ENCODE assay signal across 19 cellular contexts in the genomic region with DNA sequence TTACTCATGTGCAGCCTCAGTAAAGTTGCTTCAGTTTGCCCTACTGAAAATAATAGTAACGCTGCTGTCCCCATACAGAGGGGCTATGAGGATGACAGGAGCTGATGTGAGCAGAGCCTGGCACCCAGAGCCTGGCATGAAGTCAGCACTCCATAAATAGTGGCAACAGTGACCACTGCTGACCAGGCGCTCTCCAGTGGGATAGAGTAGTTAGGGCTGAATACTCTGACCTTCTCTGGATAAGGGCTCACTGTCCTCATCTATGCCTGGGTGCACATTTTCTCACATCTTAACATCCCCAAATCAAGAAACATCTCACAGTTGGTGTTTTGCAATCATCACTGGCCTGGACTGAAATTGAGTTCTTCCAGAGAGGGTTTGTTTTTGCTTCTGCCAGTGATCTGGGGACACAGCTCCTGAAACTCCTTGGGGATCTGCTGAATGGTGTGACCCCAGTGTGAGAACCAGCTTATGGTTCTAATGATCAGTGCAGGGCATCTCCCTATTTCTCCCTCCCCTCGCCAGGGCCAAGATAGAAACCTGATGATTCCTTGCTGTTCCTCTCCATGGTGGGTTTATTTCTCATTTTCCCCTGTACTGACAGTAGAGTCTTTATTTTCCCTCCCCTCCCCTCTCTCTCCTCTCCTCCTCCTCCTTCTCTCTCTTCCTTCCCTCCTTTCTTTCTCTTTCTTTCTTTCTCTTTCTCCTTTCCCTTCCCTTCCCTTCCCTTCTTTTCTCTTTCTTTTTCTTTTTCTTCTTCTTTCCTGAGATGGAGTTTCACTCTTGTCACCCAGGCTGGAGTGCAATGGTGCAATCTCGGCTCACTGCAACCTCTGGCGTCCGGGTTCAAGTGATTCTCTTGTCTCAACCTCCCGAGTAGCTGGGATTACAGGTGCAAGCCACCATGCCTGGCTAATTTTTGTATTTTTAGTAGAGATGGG. TPM values are rescaled to one million over a fixed set of nuclear protein-coding genes. Genes with fewer than 3 reads are reported as not detected.
A peak's percentile ranks its signal among the peaks of the same experiment; 100 is the strongest.
DNase-seq lines count a peak whose midpoint lies in the region; ATAC-seq and TF ChIP-seq lines count a peak whose summit lies in the region.
"Had no signal": no experiment of that assay in that cellular context is flagged by ENCODE, and none has a peak within 500 bp of the region (broad histone marks: within the 10 kb centered on the region; RNA-seq: fewer than 3 reads in every experiment).

No MANE protein-coding gene starts in this region.

- peaks cover 44% of the 10 kb centered on the region for H3K4me1 ChIP-seq in left ventricle myocardium inferior

- DNase-seq in left ventricle myocardium inferior (no peak), Right ventricle myocardium superior (no peak), midbrain (lab: John Stamatoyannopoulos, UW) (peak; percentile 66), lower leg skin (ENCODE audit: low spot score in 2 of 2) (no peak), NCI-H2171 treated with DMSO at 0.1 percent for 48 hours (lab: John Stamatoyannopoulos, UW) (no peak)
- no peak for DNase-seq in naive thymus-derived CD8-positive, alpha-beta T cell
- DNase-seq: activated B cell treated with CpG ODN at 0.5 μM for 24 hours; activated naive CD8-positive, alpha-beta T cell treated with anti-CD3 and anti-CD28 coated beads for 36 hours; CD4-positive, CD25-positive, alpha-beta regulatory T cell; Karpas-422; mesenchymal stem cell; NCI-H1417; NCI-H69 had no signal

- 87 to 91% methylated on average over 7 of the region's 7 CpGs for WGBS in lower leg skin, 2 donors

- no peaks in the 10 kb centered on the region for H3K9me3 ChIP-seq in left ventricle myocardium inferior (replicated peaks)

- H3K9me3 Mint-ChIP-seq in naive thymus-derived CD8-positive, alpha-beta T cell = peaks cover 0 to 7% (median 0%) of the 10 kb centered on the region in 9 donors
- H3K9me3 Mint-ChIP-seq: activated B cell treated with CpG ODN at 0.5 μM for 24 hours; activated naive CD8-positive, alpha-beta T cell treated with anti-CD3 and anti-CD28 coated beads for 36 hours; T-helper 2 cell treated with Interferon-gamma antibody and Interleukin-4, amounts not matched to agents 5 μg/mL and 100 μg/mL, for 36 hours had no signal

- H3K4me3 ChIP-seq in left ventricle myocardium inferior = no peak overlapping the region
- H3K4me3 ChIP-seq in lower leg skin (ENCODE audit: low read depth, poor library complexity, severe bottlenecking) = no peak overlapping the region
- H3K4me3 ChIP-seq: coronary artery had no signal

- H3K4me3 Mint-ChIP-seq in naive thymus-derived CD8-positive, alpha-beta T cell = no peak overlapping the region
- H3K4me3 Mint-ChIP-seq: activated B cell treated with CpG ODN at 0.5 μM for 24 hours; activated naive CD8-positive, alpha-beta T cell treated with anti-CD3 and anti-CD28 coated beads for 36 hours; CD4-positive, CD25-positive, alpha-beta regulatory T cell; T-helper 2 cell treated with Interferon-gamma antibody and Interleukin-4, amounts not matched to agents 5 μg/mL and 100 μg/mL, for 36 hours had no signal

- no peaks in the 10 kb centered on the region for H3K36me3 ChIP-seq in left ventricle myocardium inferior

- H3K27me3 ChIP-seq in left ventricle myocardium inferior (ENCODE audit: low read depth) = peaks cover 52% of the 10 kb centered on the region

- H3K36me3 Mint-ChIP-seq in naive thymus-derived CD8-positive, alpha-beta T cell = peaks cover 0 to 2% (median 0%) of the 10 kb centered on the region in 3 donors
- H3K36me3 Mint-ChIP-seq: activated naive CD8-positive, alpha-beta T cell treated with anti-CD3 and anti-CD28 coated beads for 36 hours; brain; CD4-positive, CD25-positive, alpha-beta regulatory T cell had no signal

- ATAC-seq in Right ventricle myocardium superior (ENCODE audit: poor library complexity) (no peak), HG03025 (IDR thresholded peaks at IDR 0.05; ENCODE audit: low FRiP score, unreplicated experiment) (no peak)
- ATAC-seq in naive thymus-derived CD8-positive, alpha-beta T cell = no peak

- H3K27me3 Mint-ChIP-seq in naive thymus-derived CD8-positive, alpha-beta T cell = peaks cover 42 to 66% (median 57%) of the 10 kb centered on the region in 5 donors

- H3K27ac ChIP-seq in left ventricle myocardium inferior (replicated peaks) = peak overlapping the region; percentile 64
- peak overlapping the region; percentile 83 for H3K27ac ChIP-seq in angular gyrus (ENCODE audit: low read depth, low read length)
- H3K27ac ChIP-seq: coronary artery had no signal

- peaks cover 11 to 18% (median 13%) of the 10 kb centered on the region in 4 donors for H3K4me1 Mint-ChIP-seq in naive thymus-derived CD8-positive, alpha-beta T cell

- TF ChIP-seq CTCF in left ventricle myocardium inferior (IDR thresholded peaks at IDR 0.05; ENCODE audit: borderline replicate concordance) = no peak
- no peak for TF ChIP-seq CTCF in lower leg skin (IDR thresholded peaks at IDR 0.05)

- POLR2A ChIA-PET in naive thymus-derived CD8-positive, alpha-beta T cell (lab: Charles Lee) = no interaction called here

- intact Hi-C loops in left ventricle myocardium inferior (cut with micrococcal nuclease) (no loop called here), Right ventricle myocardium superior (cut with DNase I) (loop anchor here (10.0 kb wide), 1 partner anchor 122 kb away; no protein-coding TSS in a partner anchor), lower leg skin (cut with DNase I; ENCODE audit: low total_unique reads) (no loop called here)

- no peak for TF ChIP-seq POLR2A in lower leg skin (IDR thresholded peaks at IDR 0.05)

- peak overlapping the region in 1 of 10 donors; percentile 51 for H3K27ac Mint-ChIP-seq in naive thymus-derived CD8-positive, alpha-beta T cell
- H3K27ac Mint-ChIP-seq: activated B cell treated with CpG ODN at 0.5 μM for 24 hours; activated naive CD8-positive, alpha-beta T cell treated with anti-CD3 and anti-CD28 coated beads for 36 hours; nephron; T-helper 2 cell treated with Interferon-gamma antibody and Interleukin-4, amounts not matched to agents 5 μg/mL and 100 μg/mL, for 36 hours had no signal

RNA-seq across cellular contexts. Expression of a gene that starts 3.5 kb away (rescaled TPM):
- total RNA-seq in left ventricle myocardium inferior (28.6 TPM), Right ventricle myocardium superior (34.7 TPM), lower leg skin (10 to 100 TPM; 20.1 to 45.4 (median 30.4) TPM)
- 1 to 10 TPM; 2.9 to 6.7 TPM for total RNA-seq in naive thymus-derived CD8-positive, alpha-beta T cell
- 1 to 10 TPM in 1 of 3 donors, under 1 TPM in 2; 0.04 to 1.3 (median 0.66) TPM for polyA plus RNA-seq in naive thymus-derived CD8-positive, alpha-beta T cell
